ENCODE assay signal across 31 cellular contexts in the genomic region with DNA sequence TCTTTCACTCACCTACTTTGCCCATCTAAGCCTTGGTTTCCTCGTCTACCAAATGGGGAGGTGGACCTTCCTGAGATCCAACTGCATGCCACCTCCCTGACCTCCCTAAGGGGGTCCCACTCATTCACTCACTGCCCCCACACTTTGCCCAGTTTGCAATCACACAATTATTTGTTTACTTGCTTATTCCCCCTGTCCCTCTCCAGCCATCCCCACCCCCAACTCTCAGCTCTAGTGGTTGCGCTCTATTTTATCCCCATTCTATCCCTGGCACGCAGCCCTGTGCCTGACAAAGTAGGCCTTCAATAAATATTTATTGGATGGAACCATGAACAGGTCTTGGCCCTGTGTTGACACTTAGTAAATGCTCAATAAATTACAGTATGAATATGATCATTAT.
"Had no signal": no experiment of that assay in that cellular context is flagged by ENCODE, and none has a peak within 500 bp of the region (broad histone marks: within the 10 kb centered on the region; RNA-seq: fewer than 3 reads in every experiment).

No MANE protein-coding gene starts in this region.

- H3K27ac Mint-ChIP-seq: activated naive CD4-positive, alpha-beta T cell treated with anti-CD3 and anti-CD28 coated beads for 36 hours; activated naive CD4-positive, alpha-beta T cell treated with anti-CD3 and anti-CD28 coated beads, Interleukin-2, amount 50 U/mL, for 72 hours; activated naive CD8-positive, alpha-beta T cell; activated naive CD8-positive, alpha-beta T cell treated with anti-CD3 and anti-CD28 coated beads for 36 hours; activated naive CD8-positive, alpha-beta T cell treated with anti-CD3 and anti-CD28 coated beads, Interleukin-2, amount 10 ng/mL, durations not matched to agents 7 days and 5 days; activated naive CD8-positive, alpha-beta T cell treated with anti-CD3 and anti-CD28 coated beads, Interleukin-2, amount 50 U/mL, for 24 hours; activated T-cell treated with anti-CD3 and anti-CD28 coated beads, Interleukin-2, amount 50 U/mL, for 24 hours; activated T-cell treated with anti-CD3 and anti-CD28 coated beads, Interleukin-2, amount 50 U/mL, for 72 hours; activated T-helper 1 cell treated with anti-CD3 and anti-CD28 coated beads, Interleukin-12 subunit alpha, Interleukin-12 subunit beta, Interleukin-2, Interleukin-4 antibody, amounts not matched to agents 30 ng/mL and 10 ng/mL and 1 ng/mL, durations not matched to agents 14 hours and 24 hours and 36 hours; activated T-helper 17 cell treated with anti-CD3 and anti-CD28 coated beads, Interleukin-2, amount 50 U/mL, for 72 hours; activated T-helper 2 cell treated with anti-CD3 and anti-CD28 coated beads, Interferon-gamma antibody, Interleukin-2, Interleukin-4, amounts not matched to agents 10 μg/mL and 5 μg/mL and 100 μg/mL, durations not matched to agents 14 hours and 24 hours and 36 hours; brain had no signal

- H3K4me1 Mint-ChIP-seq: activated naive CD8-positive, alpha-beta T cell treated with anti-CD3 and anti-CD28 coated beads for 36 hours; activated naive CD8-positive, alpha-beta T cell treated with anti-CD3 and anti-CD28 coated beads, Interleukin-2, amount 10 ng/mL, durations not matched to agents 7 days and 5 days; activated naive CD8-positive, alpha-beta T cell treated with anti-CD3 and anti-CD28 coated beads, Interleukin-2, amount 50 U/mL, for 24 hours; activated T-helper 17 cell treated with anti-CD3 and anti-CD28 coated beads, Interleukin-2, amount 50 U/mL, for 72 hours; brain; central memory CD8-positive, alpha-beta T cell had no signal

- DNase-seq: activated effector memory CD4-positive, alpha-beta T cell treated with anti-CD3 and anti-CD28 coated beads, Interleukin-2, amount 50 U/mL, for 16 hours; activated effector memory CD4-positive, alpha-beta T cell treated with Interleukin-2 at 50 U/mL for 16 hours; activated gamma-delta T cell; activated gamma-delta T cell treated with Interleukin-2 at 50 U/mL for 16 hours; activated naive CD4-positive, alpha-beta T cell; activated naive CD4-positive, alpha-beta T cell treated with anti-CD3 and anti-CD28 coated beads for 36 hours; activated naive CD4-positive, alpha-beta T cell treated with anti-CD3 and anti-CD28 coated beads, Interleukin-2, amount 50 U/mL, for 16 hours; activated naive CD4-positive, alpha-beta T cell treated with Interleukin-2 at 50 U/mL for 16 hours; activated naive CD8-positive, alpha-beta T cell treated with anti-CD3 and anti-CD28 coated beads for 36 hours; activated naive CD8-positive, alpha-beta T cell treated with anti-CD3 and anti-CD28 coated beads, Interleukin-2, amount 10 ng/mL, durations not matched to agents 7 days and 5 days; activated naive CD8-positive, alpha-beta T cell treated with anti-CD3 and anti-CD28 coated beads, Interleukin-2, amount 50 U/mL, for 24 hours; activated T-cell treated with anti-CD3 and anti-CD28 coated beads, Interleukin-2, amount 50 U/mL, for 1 hour; activated T-cell treated with anti-CD3 and anti-CD28 coated beads, Interleukin-2, amount 50 U/mL, for 24 hours; activated T-cell treated with anti-CD3 and anti-CD28 coated beads, Interleukin-2, amount 50 U/mL, for 4 hours; activated T-cell treated with anti-CD3 and anti-CD28 coated beads, Interleukin-2, amount 50 U/mL, for 48 hours; activated T-cell treated with anti-CD3 and anti-CD28 coated beads, Interleukin-2, amount 50 U/mL, for 72 hours; adrenal gland; amniotic stem cell; amygdala; aorta; body of pancreas; brain microvascular endothelial cell; central memory CD4-positive, alpha-beta T cell; cerebellar nuclear complex had no signal

- H3K4me3 Mint-ChIP-seq: activated naive CD4-positive, alpha-beta T cell treated with anti-CD3 and anti-CD28 coated beads for 36 hours; activated naive CD8-positive, alpha-beta T cell; activated naive CD8-positive, alpha-beta T cell treated with anti-CD3 and anti-CD28 coated beads for 36 hours; activated naive CD8-positive, alpha-beta T cell treated with anti-CD3 and anti-CD28 coated beads, Interleukin-2, amount 10 ng/mL, durations not matched to agents 7 days and 5 days; activated naive CD8-positive, alpha-beta T cell treated with anti-CD3 and anti-CD28 coated beads, Interleukin-2, amount 50 U/mL, for 24 hours; activated T-cell treated with anti-CD3 and anti-CD28 coated beads, Interleukin-2, amount 50 U/mL, for 24 hours; activated T-cell treated with anti-CD3 and anti-CD28 coated beads, Interleukin-2, amount 50 U/mL, for 4 hours; activated T-cell treated with anti-CD3 and anti-CD28 coated beads, Interleukin-2, amount 50 U/mL, for 72 hours; activated T-helper 1 cell treated with anti-CD3 and anti-CD28 coated beads, Interleukin-12 subunit alpha, Interleukin-12 subunit beta, Interleukin-2, Interleukin-4 antibody, amounts not matched to agents 30 ng/mL and 10 ng/mL and 1 ng/mL, durations not matched to agents 14 hours and 24 hours and 36 hours; activated T-helper 17 cell treated with anti-CD3 and anti-CD28 coated beads, Interleukin-2, amount 50 U/mL, for 72 hours; brain; central memory CD8-positive, alpha-beta T cell had no signal

- H3K36me3 Mint-ChIP-seq: activated naive CD4-positive, alpha-beta T cell treated with anti-CD3 and anti-CD28 coated beads, Interleukin-2, amount 50 U/mL, for 72 hours; activated naive CD8-positive, alpha-beta T cell; activated naive CD8-positive, alpha-beta T cell treated with anti-CD3 and anti-CD28 coated beads for 36 hours; activated naive CD8-positive, alpha-beta T cell treated with anti-CD3 and anti-CD28 coated beads, Interleukin-2, amount 10 ng/mL, durations not matched to agents 7 days and 5 days; brain had no signal

- H3K27me3 Mint-ChIP-seq: activated naive CD8-positive, alpha-beta T cell treated with anti-CD3 and anti-CD28 coated beads for 36 hours; activated naive CD8-positive, alpha-beta T cell treated with anti-CD3 and anti-CD28 coated beads, Interleukin-2, amount 50 U/mL, for 24 hours; activated T-cell treated with anti-CD3 and anti-CD28 coated beads, Interleukin-2, amount 50 U/mL, for 24 hours; activated T-helper 17 cell treated with anti-CD3 and anti-CD28 coated beads, Interleukin-2, amount 50 U/mL, for 72 hours had no signal

- H3K9me3 Mint-ChIP-seq: activated naive CD4-positive, alpha-beta T cell treated with anti-CD3 and anti-CD28 coated beads for 36 hours; activated naive CD4-positive, alpha-beta T cell treated with anti-CD3 and anti-CD28 coated beads, Interleukin-2, amount 50 U/mL, for 72 hours; activated naive CD8-positive, alpha-beta T cell treated with anti-CD3 and anti-CD28 coated beads for 36 hours; activated naive CD8-positive, alpha-beta T cell treated with anti-CD3 and anti-CD28 coated beads, Interleukin-2, amount 10 ng/mL, durations not matched to agents 7 days and 5 days; activated naive CD8-positive, alpha-beta T cell treated with anti-CD3 and anti-CD28 coated beads, Interleukin-2, amount 50 U/mL, for 24 hours; activated T-cell treated with anti-CD3 and anti-CD28 coated beads, Interleukin-2, amount 50 U/mL, for 24 hours; activated T-cell treated with anti-CD3 and anti-CD28 coated beads, Interleukin-2, amount 50 U/mL, for 4 hours; activated T-cell treated with anti-CD3 and anti-CD28 coated beads, Interleukin-2, amount 50 U/mL, for 72 hours; activated T-helper 1 cell treated with anti-CD3 and anti-CD28 coated beads, Interleukin-12 subunit alpha, Interleukin-12 subunit beta, Interleukin-2, Interleukin-4 antibody, amounts not matched to agents 30 ng/mL and 10 ng/mL and 1 ng/mL, durations not matched to agents 14 hours and 24 hours and 36 hours; activated T-helper 17 cell treated with anti-CD3 and anti-CD28 coated beads, Interleukin-2, amount 50 U/mL, for 72 hours; activated T-helper 2 cell treated with anti-CD3 and anti-CD28 coated beads, Interferon-gamma antibody, Interleukin-2, Interleukin-4, amounts not matched to agents 10 μg/mL and 5 μg/mL and 100 μg/mL, durations not matched to agents 14 hours and 24 hours and 36 hours; central memory CD8-positive, alpha-beta T cell had no signal
